In genomic region chr12:12336511-12336910, GRCh38 we compare ENCODE assay signal across 15 cellular contexts. TPM values are rescaled to one million over a fixed set of nuclear protein-coding genes. Genes with fewer than 3 reads are reported as not detected.
A peak's percentile ranks its signal among the peaks of the same experiment; 100 is the strongest.
DNase-seq lines count a peak whose midpoint lies in the region; TF ChIP-seq lines count a peak whose summit lies in the region.
"Had no signal": no experiment of that assay in that cellular context is flagged by ENCODE, and none has a peak within 500 bp of the region (broad histone marks: within the 10 kb centered on the region; RNA-seq: fewer than 3 reads in every experiment).

No MANE protein-coding gene starts in this region.

- intact Hi-C loops in mammary epithelial cell (cut with micrococcal nuclease) (loop anchor here (10.0 kb wide), 2 partner anchors 752 to 782 kb away; no protein-coding TSS in a partner anchor), breast epithelium (cut with DNase I; ENCODE audit: low total_unique reads) (no loop called here)

- peak overlapping the region; percentile 2 for H3K4me2 ChIP-seq in mammary epithelial cell (ENCODE audit: insufficient read depth, low read depth, low read length)
- H3K4me2 ChIP-seq: BLaER1 treated with 17β-estradiol and CSF1 and Interleukin-3, amounts not matched to agents 10 nM and 100 nM had no signal

- no peak overlapping the region for H3K4me3 ChIP-seq in mammary epithelial cell (replicated peaks in 1 of 3; ENCODE audit: insufficient read depth in 1 of 3, low read depth in 2 of 3, low read length in 3 of 3)
- H3K4me3 ChIP-seq in breast epithelium = no peak overlapping the region
- H3K4me3 ChIP-seq in neutrophil (ENCODE audit: low read depth in 1 of 2, low read length in 1 of 2) = peak overlapping the region; percentile 58 to 59
- no peak overlapping the region for H3K4me3 ChIP-seq in brain microvascular endothelial cell (ENCODE audit: low read depth, low read length)
- H3K4me3 ChIP-seq: BLaER1 treated with 17β-estradiol and CSF1 and Interleukin-3, amounts not matched to agents 10 nM and 100 nM; K562 had no signal

- TF ChIP-seq CTCF in mammary epithelial cell (conservative IDR thresholded peaks at IDR 0.05 in 1 of 2, IDR thresholded peaks at IDR 0.05 in 1 of 2; ENCODE audit: extremely low read depth in 1 of 2, insufficient read depth in 1 of 2, low read depth in 1 of 2, low read length in 2 of 2) = no peak
- no peak for TF ChIP-seq CTCF in breast epithelium (IDR thresholded peaks at IDR 0.05)
- no peak for TF ChIP-seq CTCF in neutrophil (IDR thresholded peaks at IDR 0.05)
- no peak for TF ChIP-seq CTCF in brain microvascular endothelial cell (IDR thresholded peaks at IDR 0.05; ENCODE audit: low read depth, low read length, missing control alignments)

- no peaks in the 10 kb centered on the region for H4K20me1 ChIP-seq in mammary epithelial cell (ENCODE audit: insufficient read depth, low read length)
- H4K20me1 ChIP-seq: BLaER1 treated with 17β-estradiol and CSF1 and Interleukin-3, amounts not matched to agents 10 nM and 100 nM had no signal

- H3K9me3 ChIP-seq in mammary epithelial cell (replicated peaks; ENCODE audit: insufficient read depth, low read length) = no peaks in the 10 kb centered on the region
- no peaks in the 10 kb centered on the region for H3K9me3 ChIP-seq in breast epithelium
- no peaks in the 10 kb centered on the region for H3K9me3 ChIP-seq in neutrophil
- H3K9me3 ChIP-seq: BLaER1 treated with 17β-estradiol and CSF1 and Interleukin-3, amounts not matched to agents 10 nM and 100 nM had no signal

- WGBS in mammary epithelial cell (ENCODE audit: low coverage, missing lambda C conversion rate) = 9% methylated on average over 1 of the region's 1 CpG

- dilution Hi-C loops in mammary epithelial cell (cut with HindIII; ENCODE audit: low sequenced_read_pairs) = loop anchor here (25.0 kb wide), 2 partner anchors 249 to 749 kb away; no protein-coding TSS in a partner anchor

- H3K27ac ChIP-seq in mammary epithelial cell (ENCODE audit: insufficient read depth, low read depth, low read length) = no peak overlapping the region
- H3K27ac ChIP-seq in breast epithelium = peak overlapping the region in 1 of 2 donors; percentile 25
- peak overlapping the region; percentile 3 for H3K27ac ChIP-seq in epithelial cell of prostate
- H3K27ac ChIP-seq in neutrophil = peak overlapping the region; percentile 93
- H3K27ac ChIP-seq in brain microvascular endothelial cell = no peak overlapping the region
- H3K27ac ChIP-seq: BLaER1 treated with 17β-estradiol and CSF1 and Interleukin-3, amounts not matched to agents 10 nM and 100 nM; HL-60 had no signal

- BruUV-seq in mammary epithelial cell (replicated peaks; lab: Mats Ljungman, UMichigan) = no TSS peak

- no peaks in the 10 kb centered on the region for H3K27me3 ChIP-seq in mammary epithelial cell (ENCODE audit: insufficient read depth, low read length)
- H3K27me3 ChIP-seq in breast epithelium = no peaks in the 10 kb centered on the region
- H3K27me3 ChIP-seq in neutrophil = no peaks in the 10 kb centered on the region
- no peaks in the 10 kb centered on the region for H3K27me3 ChIP-seq in brain microvascular endothelial cell (replicated peaks)
- H3K27me3 ChIP-seq: BLaER1 treated with 17β-estradiol and CSF1 and Interleukin-3, amounts not matched to agents 10 nM and 100 nM had no signal

- H3K4me1 ChIP-seq in mammary epithelial cell (ENCODE audit: insufficient read depth, low read length) = peaks cover 26% of the 10 kb centered on the region
- H3K4me1 ChIP-seq in breast epithelium = no peaks in the 10 kb centered on the region
- H3K4me1 ChIP-seq in neutrophil (ENCODE audit: control insufficient read depth in 1 of 2, insufficient read depth in 1 of 2, low read depth in 1 of 2, low read length in 1 of 2) = peaks cover 77 to 81% of the 10 kb centered on the region in 2 experiments

- no peak for TF ChIP-seq POLR2A in breast epithelium (IDR thresholded peaks at IDR 0.05)

- H3K36me3 ChIP-seq in mammary epithelial cell (ENCODE audit: insufficient read depth, low read length) (no peaks in the 10 kb centered on the region), breast epithelium (no peaks in the 10 kb centered on the region), neutrophil (peaks cover 44% of the 10 kb centered on the region), brain microvascular endothelial cell (replicated peaks) (no peaks in the 10 kb centered on the region)
- H3K36me3 ChIP-seq: BLaER1 treated with 17β-estradiol and CSF1 and Interleukin-3, amounts not matched to agents 10 nM and 100 nM had no signal

- CTCF ChIA-PET in mammary epithelial cell (lab: Charles Lee; ENCODE audit: low non-redundant PET) = no interaction called here

- in situ Hi-C loops in mammary epithelial cell (cut with MboI; ENCODE audit: low sequenced_read_pairs in 2 of 2) (loop anchor here (10.0 to 25.0 kb wide), 3 partner anchors 252 to 774 kb away; no protein-coding TSS in a partner anchor), brain microvascular endothelial cell (cut with HindIII; ENCODE audit: low pct_ligation_motif_present, low sequenced_read_pairs) (loop anchor here (25.0 kb wide), 1 partner anchor 249 kb away; no protein-coding TSS in a partner anchor)

- no peak overlapping the region for H3K9ac ChIP-seq in mammary epithelial cell (ENCODE audit: insufficient read depth, low read length)
- H3K9ac ChIP-seq: BLaER1 treated with 17β-estradiol and CSF1 and Interleukin-3, amounts not matched to agents 10 nM and 100 nM had no signal

- no peak for DNase-seq in mammary epithelial cell
- no peak for DNase-seq in breast epithelium (ENCODE audit: low spot score in 2 of 2)
- DNase-seq in epithelial cell of prostate (ENCODE audit: low read depth, low spot score) = no peak
- DNase-seq in amygdala (lab: John Stamatoyannopoulos, UW) = no peak
- no peak for DNase-seq in brain microvascular endothelial cell
- DNase-seq in islet precursor cell = no peak
- DNase-seq: 8988T; Calu3; CD8-positive, alpha-beta T cell; H9; IMR-90 had no signal

- peaks cover 35% of the 10 kb centered on the region for H3K79me2 ChIP-seq in mammary epithelial cell (ENCODE audit: insufficient read depth, low read length)

- no peak overlapping the region for H2AFZ ChIP-seq in mammary epithelial cell (ENCODE audit: low read depth, low read length)

RNA-seq across cellular contexts. Expression of gene MANSC1, which starts 13.5 kb away (rescaled TPM):
- 10 to 100 TPM in 1 of 2 donors, 1 to 10 TPM in 1; 7.2 to 13.4 TPM for total RNA-seq in mammary epithelial cell
- polyA plus RNA-seq in mammary epithelial cell = 2.5 TPM
- 5.6 TPM for polyA minus RNA-seq in mammary epithelial cell
- total RNA-seq in breast epithelium = 10 to 100 TPM; 16.3 to 24.9 (median 18.7) TPM
- total RNA-seq: CD8-positive, alpha-beta T cell had no signal

RNA-seq across cellular contexts. Expression of gene BORCS5, which starts 20.4 kb away (rescaled TPM):
- total RNA-seq in mammary epithelial cell = 10 to 100 TPM; 17.9 to 24.8 TPM
- polyA plus RNA-seq in mammary epithelial cell = 22.5 TPM
- polyA minus RNA-seq in mammary epithelial cell = 2.2 TPM
- total RNA-seq in breast epithelium = 10 to 100 TPM; 13.5 to 20.3 (median 17.4) TPM

Comparison
In these comparisons a context has a peak if more than half of its experiments do, and no peak if none do; other contexts are left out.
1. H3K27ac ChIP-seq: peak in epithelial cell of prostate (single experiment) and neutrophil (single experiment); none in mammary epithelial cell (single experiment) and brain microvascular endothelial cell (single experiment).
2. H3K4me3 ChIP-seq: peak in neutrophil (2 of 2); none in mammary epithelial cell (0 of 3), breast epithelium (0 of 3) and brain microvascular endothelial cell (single experiment).